ENCODE assay signal across 1 cellular context in the genomic region with DNA sequence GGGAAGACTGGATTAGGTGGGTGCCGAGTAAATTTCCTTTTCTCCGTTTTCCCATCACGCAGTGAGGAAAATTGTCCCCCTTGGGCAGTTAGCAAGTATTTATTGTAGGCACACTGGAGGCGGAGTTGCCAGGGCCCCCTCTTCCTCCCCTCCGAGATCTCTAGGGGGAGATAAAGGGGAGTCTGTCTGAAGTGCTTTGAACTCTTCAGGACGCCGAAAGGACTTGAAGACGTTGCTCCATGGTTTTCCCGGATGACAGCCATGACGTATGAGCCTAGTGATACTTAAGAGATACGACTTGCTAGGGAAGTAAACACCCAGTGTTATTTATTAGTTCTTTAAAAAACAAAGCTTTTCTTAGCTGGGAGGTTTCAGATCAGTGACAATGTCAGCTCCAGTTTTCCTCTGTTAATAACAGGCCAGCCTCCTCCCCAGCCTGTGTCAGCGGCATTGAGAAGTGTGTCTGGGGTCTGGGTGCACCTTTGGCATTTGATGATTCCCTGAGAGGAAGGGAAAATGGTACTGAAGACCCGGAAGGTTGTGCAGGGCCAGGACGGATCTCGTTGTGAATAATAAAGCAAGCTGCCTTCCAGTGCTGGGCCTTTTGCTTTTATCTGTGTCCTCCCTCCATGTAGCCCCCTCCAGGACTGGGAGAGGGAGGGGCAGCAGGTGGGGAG.
TF ChIP-seq lines count a peak whose summit lies in the region.

No MANE protein-coding gene starts in this region.

TF ChIP-seq in HepG2, 621 proteins besides CTCF, POLR2A, EP300 and RAD21 (continued from another document):
- TF ChIP-seq, protein P1, sequence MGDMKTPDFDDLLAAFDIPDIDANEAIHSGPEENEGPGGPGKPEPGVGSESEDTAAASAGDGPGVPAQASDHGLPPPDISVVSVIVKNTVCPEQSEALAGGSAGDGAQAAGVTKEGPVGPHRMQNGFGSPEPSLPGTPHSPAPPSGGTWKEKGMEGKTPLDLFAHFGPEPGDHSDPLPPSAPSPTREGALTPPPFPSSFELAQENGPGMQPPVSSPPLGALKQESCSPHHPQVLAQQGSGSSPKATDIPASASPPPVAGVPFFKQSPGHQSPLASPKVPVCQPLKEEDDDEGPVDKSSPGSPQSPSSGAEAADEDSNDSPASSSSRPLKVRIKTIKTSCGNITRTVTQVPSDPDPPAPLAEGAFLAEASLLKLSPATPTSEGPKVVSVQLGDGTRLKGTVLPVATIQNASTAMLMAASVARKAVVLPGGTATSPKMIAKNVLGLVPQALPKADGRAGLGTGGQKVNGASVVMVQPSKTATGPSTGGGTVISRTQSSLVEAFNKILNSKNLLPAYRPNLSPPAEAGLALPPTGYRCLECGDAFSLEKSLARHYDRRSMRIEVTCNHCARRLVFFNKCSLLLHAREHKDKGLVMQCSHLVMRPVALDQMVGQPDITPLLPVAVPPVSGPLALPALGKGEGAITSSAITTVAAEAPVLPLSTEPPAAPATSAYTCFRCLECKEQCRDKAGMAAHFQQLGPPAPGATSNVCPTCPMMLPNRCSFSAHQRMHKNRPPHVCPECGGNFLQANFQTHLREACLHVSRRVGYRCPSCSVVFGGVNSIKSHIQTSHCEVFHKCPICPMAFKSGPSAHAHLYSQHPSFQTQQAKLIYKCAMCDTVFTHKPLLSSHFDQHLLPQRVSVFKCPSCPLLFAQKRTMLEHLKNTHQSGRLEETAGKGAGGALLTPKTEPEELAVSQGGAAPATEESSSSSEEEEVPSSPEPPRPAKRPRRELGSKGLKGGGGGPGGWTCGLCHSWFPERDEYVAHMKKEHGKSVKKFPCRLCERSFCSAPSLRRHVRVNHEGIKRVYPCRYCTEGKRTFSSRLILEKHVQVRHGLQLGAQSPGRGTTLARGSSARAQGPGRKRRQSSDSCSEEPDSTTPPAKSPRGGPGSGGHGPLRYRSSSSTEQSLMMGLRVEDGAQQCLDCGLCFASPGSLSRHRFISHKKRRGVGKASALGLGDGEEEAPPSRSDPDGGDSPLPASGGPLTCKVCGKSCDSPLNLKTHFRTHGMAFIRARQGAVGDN (CRISPR knock-in tag; IDR thresholded peaks at IDR 0.05): no peak
- TF ChIP-seq NR2F6 (IDR thresholded peaks at IDR 0.05) (no peak), NR2F6 (CRISPR knock-in tag; IDR thresholded peaks at IDR 0.05) (no peak), ZNF225 (CRISPR knock-in tag; IDR thresholded peaks at IDR 0.05) (no peak), ZMYM2 (CRISPR knock-in tag; IDR thresholded peaks at IDR 0.05) (no peak), ERF (CRISPR knock-in tag; IDR thresholded peaks at IDR 0.05) (no peak), HNRNPUL1 (IDR thresholded peaks at IDR 0.05; ENCODE audit: low read depth, low read length) (no peak), ZBTB20 (CRISPR knock-in tag; IDR thresholded peaks at IDR 0.05; ENCODE audit: borderline replicate concordance, low read depth) (no peak), ZNF841 (CRISPR knock-in tag; IDR thresholded peaks at IDR 0.05; ENCODE audit: borderline replicate concordance) (no peak), ZNF614 (CRISPR knock-in tag; IDR thresholded peaks at IDR 0.05; ENCODE audit: borderline replicate concordance) (no peak)
